8 cellular contexts compared by ENCODE assay signal in the genomic region with DNA sequence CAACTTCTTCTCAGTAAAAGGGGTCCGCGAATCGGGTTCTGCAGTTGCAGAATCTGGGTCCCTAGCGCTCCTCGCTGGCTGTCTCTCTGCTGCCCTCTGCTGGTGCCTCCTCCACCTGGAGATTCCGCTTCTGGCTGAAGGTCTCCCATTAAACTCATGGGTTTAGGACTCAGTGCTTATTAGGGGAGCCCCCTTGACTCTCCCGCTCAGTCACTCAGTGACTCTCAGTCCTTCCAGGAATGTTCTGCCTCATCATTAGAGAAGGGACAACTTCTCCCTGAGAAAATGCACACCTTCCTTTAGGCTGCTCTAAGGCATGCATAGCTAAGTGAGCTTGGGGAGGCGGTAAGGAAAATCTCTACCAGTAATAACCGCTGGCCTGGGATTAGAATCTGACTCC. TPM values are rescaled to one million over a fixed set of nuclear protein-coding genes. Genes with fewer than 3 reads are reported as not detected.
DNase-seq lines count a peak whose midpoint lies in the region; ATAC-seq and TF ChIP-seq lines count a peak whose summit lies in the region.

No MANE protein-coding gene starts in this region.

- no peaks in the 10 kb centered on the region for H3K36me3 Mint-ChIP-seq in activated T-cell treated with anti-CD3 and anti-CD28 coated beads, Interleukin-2, amount 50 U/mL, for 4 hours (ENCODE audit: insufficient read depth)

- 23 to 25% methylated on average over 9 of the region's 9 CpGs for WGBS in transverse colon (ENCODE audit: low coverage in 1 of 2), 2 donors

- H3K4me3 ChIP-seq in PC-3 (ENCODE audit: low read length) (no peak overlapping the region), fibroblast of the aortic adventitia (ENCODE audit: low read depth, low read length) (no peak overlapping the region), transverse colon (no peak overlapping the region)

- in situ Hi-C loops in transverse colon (cut with MboI; ENCODE audit: low pct_ligation_motif_present in 1 of 4, low pct_unique_long_range_greater_than_20kb in 1 of 4, low sequenced_read_pairs in 3 of 4) = no loop called here

- H3K4me2 ChIP-seq in PC-3 (ENCODE audit: low read length) = 0 out of 2 replicates have a peak overlapping the region, but pooled peaks have one; percentile 3

- H3K9me2 ChIP-seq in PC-3 (replicated peaks; ENCODE audit: low read length) = no peaks in the 10 kb centered on the region

- H3K79me2 ChIP-seq in PC-3 (ENCODE audit: low read length) = no peaks in the 10 kb centered on the region

- no peak for TF ChIP-seq EP300 in transverse colon (IDR thresholded peaks at IDR 0.05; ENCODE audit: low read depth)

- ATAC-seq in HG02759 (IDR thresholded peaks at IDR 0.05; ENCODE audit: unreplicated experiment) = peak; percentile 42
- ATAC-seq in PC-3 = peak; percentile 91
- ATAC-seq in activated T-cell treated with anti-CD3 and anti-CD28 coated beads, Interleukin-2, amount 50 U/mL, for 4 hours = peak; percentile 51 to 72
- ATAC-seq in GM21737 (IDR thresholded peaks at IDR 0.05; ENCODE audit: unreplicated experiment) = no peak

- H3K9me3 Mint-ChIP-seq in activated T-cell treated with anti-CD3 and anti-CD28 coated beads, Interleukin-2, amount 50 U/mL, for 4 hours = no peaks in the 10 kb centered on the region

- H3K27me3 Mint-ChIP-seq in activated T-cell treated with anti-CD3 and anti-CD28 coated beads, Interleukin-2, amount 50 U/mL, for 4 hours (ENCODE audit: low read depth) = peaks cover 8% of the 10 kb centered on the region

- CTCF ChIA-PET in PC-3 (lab: Charles Lee) = interaction anchor here (0.6 to 1.0 kb wide), 7 partner anchors 11 to 636 kb away, joined by 3 to 4 read pairs (median 3); no protein-coding TSS in a partner anchor

- DNase-seq in DMS53 (lab: John Stamatoyannopoulos, UW) (peak; percentile 69), PC-3 (peak; percentile 82), fibroblast of the aortic adventitia (ENCODE audit: low read depth) (peak; percentile 62), occipital lobe (lab: John Stamatoyannopoulos, UW) (peak; percentile 32), transverse colon (peak; percentile 80)
- DNase-seq in activated T-cell treated with anti-CD3 and anti-CD28 coated beads, Interleukin-2, amount 50 U/mL, for 4 hours = peak; percentile 73

- POLR2A ChIA-PET in PC-3 (lab: Charles Lee; ENCODE audit: unreplicated experiment) = no interaction called here

- H3K36me3 ChIP-seq in PC-3 (ENCODE audit: low read depth, low read length) (no peaks in the 10 kb centered on the region), transverse colon (no peaks in the 10 kb centered on the region)

- intact Hi-C loops in PC-3 (cut with micrococcal nuclease) = loop anchor here (1.0 to 5.0 kb wide), 3 partner anchors 11 to 677 kb away; no protein-coding TSS in a partner anchor
- intact Hi-C loops in transverse colon (cut with DNase I; ENCODE audit: low total_unique reads) = no loop called here

- H3K9ac ChIP-seq in PC-3 (ENCODE audit: low read length) = no peak overlapping the region

- no peak for TF ChIP-seq POLR2A in transverse colon (IDR thresholded peaks at IDR 0.05)

- no TSS peak for BruUV-seq in PC-3 (replicated peaks; lab: Mats Ljungman, UMichigan)

- H3K4me3 Mint-ChIP-seq in activated T-cell treated with anti-CD3 and anti-CD28 coated beads, Interleukin-2, amount 50 U/mL, for 4 hours = no peak overlapping the region

- no peak overlapping the region for H3K27ac ChIP-seq in PC-3 (ENCODE audit: low read length)
- no peak overlapping the region for H3K27ac ChIP-seq in transverse colon

- no peaks in the 10 kb centered on the region for H3K9me3 ChIP-seq in PC-3 (ENCODE audit: low read length)
- H3K9me3 ChIP-seq in transverse colon = no peaks in the 10 kb centered on the region

- H3K4me1 ChIP-seq in PC-3 (ENCODE audit: insufficient read depth, low read length) (no peaks in the 10 kb centered on the region; the same call in 1 of the 2 replicates), transverse colon (no peaks in the 10 kb centered on the region)

- no peaks in the 10 kb centered on the region for H4K20me1 ChIP-seq in PC-3 (ENCODE audit: low read length)

- H2AFZ ChIP-seq in PC-3 (ENCODE audit: low read length) = no peak overlapping the region

- H3K4me1 Mint-ChIP-seq in activated T-cell treated with anti-CD3 and anti-CD28 coated beads, Interleukin-2, amount 50 U/mL, for 4 hours (ENCODE audit: low read depth) = peaks cover 4% of the 10 kb centered on the region

- TF ChIP-seq CTCF in PC-3 (conservative IDR thresholded peaks at IDR 0.05; ENCODE audit: low read depth, low read length) (peak; percentile 98), fibroblast of the aortic adventitia (IDR thresholded peaks at IDR 0.05; ENCODE audit: insufficient read depth, low read length) (peak; percentile 98), transverse colon (IDR thresholded peaks at IDR 0.05) (peak; percentile 75 to 95 (median 92))

- H3K27me3 ChIP-seq in PC-3 (ENCODE audit: low read length) (no peaks in the 10 kb centered on the region), transverse colon (no peaks in the 10 kb centered on the region)

- no peaks in the 10 kb centered on the region for H3F3A ChIP-seq in PC-3 (ENCODE audit: low read length, unreplicated experiment)

RNA-seq across cellular contexts. Expression of gene CPN2, which starts 7.1 kb away (rescaled TPM):
- 0.07 TPM in 1 of 2 replicates, not detected in the other for total RNA-seq in PC-3 (2014; rRNA removed)
- total RNA-seq in activated T-cell treated with anti-CD3 and anti-CD28 coated beads, Interleukin-2, amount 50 U/mL, for 4 hours = under 1 TPM in 1 of 3 donors, not detected in 2; 0.08 TPM
- total RNA-seq in fibroblast of the aortic adventitia (ENCODE audit: low replicate concordance) = not detected in 2 replicates
- total RNA-seq in occipital lobe = not detected
- total RNA-seq in transverse colon = under 1 TPM in 1 of 4 donors, not detected in 3; 0.14 TPM

RNA-seq across cellular contexts. Expression of gene LRRC15, which starts 25.5 kb away (rescaled TPM):
- 0.29 and 0.36 TPM in 2 replicates for total RNA-seq in PC-3 (2014; rRNA removed)
- not detected for total RNA-seq in activated T-cell treated with anti-CD3 and anti-CD28 coated beads, Interleukin-2, amount 50 U/mL, for 4 hours
- total RNA-seq in fibroblast of the aortic adventitia (ENCODE audit: low replicate concordance) = 0.25 and 10.0 TPM in 2 replicates
- total RNA-seq in occipital lobe = not detected
- total RNA-seq in transverse colon = under 1 TPM in 2 of 4 donors, not detected in 2; 0.14 to 0.32 TPM

RNA-seq across cellular contexts. Expression of gene GP5, which starts 55.1 kb away (rescaled TPM):
- total RNA-seq in PC-3 (2014; rRNA removed) (not detected in 2 replicates), fibroblast of the aortic adventitia (ENCODE audit: low replicate concordance) (0.09 and 0.49 TPM in 2 replicates), occipital lobe (not detected), transverse colon (not detected)
- total RNA-seq in activated T-cell treated with anti-CD3 and anti-CD28 coated beads, Interleukin-2, amount 50 U/mL, for 4 hours = under 1 TPM; 0.08 to 0.23 (median 0.18) TPM

Comparison
In these comparisons a context has a peak if more than half of its experiments do, and no peak if none do; other contexts are left out.
1. DNase-seq: peak in every context shown above with its lines; median percentile 82 in PC-3; 80 in transverse colon; 73 in activated T-cell treated with anti-CD3 and anti-CD28 coated beads, Interleukin-2, amount 50 U/mL, for 4 hours; 69 in DMS53; 62 in fibroblast of the aortic adventitia; 32 in occipital lobe.